Comparison of ENCODE assay signal across 17 cellular contexts in the genomic region with DNA sequence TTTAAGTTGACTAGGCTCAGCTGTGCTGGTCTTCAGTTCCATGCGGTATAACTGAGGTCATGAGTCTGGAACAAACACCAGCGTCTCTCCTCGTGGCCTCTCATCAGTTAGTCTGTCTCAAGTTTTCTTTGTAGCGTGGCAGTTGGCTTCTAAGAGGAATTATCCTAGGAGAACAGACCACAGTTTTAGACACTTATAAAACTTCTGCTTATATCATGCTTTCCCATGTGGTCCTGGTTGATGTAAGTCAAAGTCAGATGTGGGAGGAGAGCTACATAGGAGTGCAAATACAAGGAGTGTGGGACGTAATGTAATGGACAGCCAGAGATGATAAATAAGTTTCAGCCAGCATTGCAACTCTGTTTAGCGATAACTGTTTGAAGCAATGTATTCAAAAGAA. TPM values are rescaled to one million over a fixed set of nuclear protein-coding genes. Genes with fewer than 3 reads are reported as not detected.
DNase-seq lines count a peak whose midpoint lies in the region; ATAC-seq, FAIRE-seq and TF ChIP-seq lines count a peak whose summit lies in the region.
"Had no signal": no experiment of that assay in that cellular context is flagged by ENCODE, and none has a peak within 500 bp of the region (broad histone marks: within the 10 kb centered on the region; RNA-seq: fewer than 3 reads in every experiment).

No MANE protein-coding gene starts in this region.

- no TSS peak for BruUV-seq in K562 (replicated peaks; lab: Mats Ljungman, UMichigan)

- H2AFZ ChIP-seq in K562 (ENCODE audit: low read depth, low read length): peak overlapping the region; percentile 70
- H2AFZ ChIP-seq in MM.1S (ENCODE audit: low read length): no peak overlapping the region
- H2AFZ ChIP-seq: GM23338 had no signal

- FAIRE-seq in K562 (lab: Jason Lieb, UNC): no peak
- FAIRE-seq: GM12891 had no signal

- TF ChIP-seq EP300 in K562 (IDR thresholded peaks at IDR 0.05; ENCODE audit: low read length): no peak; the same call in 1 of the 2 replicates

- H3K36me3 ChIP-seq in right atrium auricular region (no peaks in the 10 kb centered on the region), K562 (ENCODE audit: control insufficient read depth, insufficient read depth, low read length) (peaks cover 26% of the 10 kb centered on the region; the same call in 2 of the 3 replicates), MM.1S (replicated peaks; ENCODE audit: insufficient read depth, low read length) (no peaks in the 10 kb centered on the region; the same call in 1 of the 2 replicates)

- DNase-seq in right atrium auricular region (ENCODE audit: low spot score) (no peak), Right ventricle myocardium superior (no peak), K562 (ENCODE audit: extremely low read depth in 1 of 4, low spot score in 3 of 4) (peak in 3 of 4 experiments; percentile 4 to 59 (median 19)), MM.1S (no peak)
- DNase-seq in activated naive CD4-positive, alpha-beta T cell treated with anti-CD3 and anti-CD28 coated beads, Interleukin-2, amount 10 ng/mL, durations not matched to agents 7 days and 5 days: no peak
- DNase-seq in effector CD4-positive, alpha-beta T cell: no peak
- no peak for DNase-seq in activated naive CD4-positive, alpha-beta T cell (lab: John Stamatoyannopoulos, UW)
- DNase-seq: 8988T; CD4-positive, alpha-beta memory T cell; HCEC 1CT; HFFc6 had no signal

- peaks cover 0 to 33% of the 10 kb centered on the region in 2 donors for H3K4me1 ChIP-seq in right atrium auricular region
- H3K4me1 ChIP-seq in K562 (replicated peaks in 1 of 2; ENCODE audit: control insufficient read depth in 2 of 2, insufficient read depth in 2 of 2, low read length in 2 of 2): peaks cover 0 to 25% of the 10 kb centered on the region in 2 experiments; a peak in 3 of 5 replicates
- no peaks in the 10 kb centered on the region for H3K4me1 ChIP-seq in MM.1S (ENCODE audit: low read length)

- H3K27ac ChIP-seq in right atrium auricular region: peak overlapping the region; percentile 29 to 44
- H3K27ac ChIP-seq in K562 (ENCODE audit: extremely low read depth, low read depth, low read length): peak overlapping the region; percentile 68
- no peak overlapping the region for H3K27ac ChIP-seq in MM.1S (ENCODE audit: low read length)
- H3K27ac ChIP-seq: BLaER1, HL-60 had no signal

- peak overlapping the region; percentile 48 for H3K4me2 ChIP-seq in K562 (ENCODE audit: insufficient read depth, low read length)
- no peak overlapping the region for H3K4me2 ChIP-seq in MM.1S (ENCODE audit: low read depth, low read length)
- H3K4me2 ChIP-seq: BLaER1, GM23338 had no signal

- no peaks in the 10 kb centered on the region for H4K20me1 ChIP-seq in K562 (replicated peaks; ENCODE audit: control insufficient read depth, insufficient read depth, low read length)
- H4K20me1 ChIP-seq in MM.1S (ENCODE audit: insufficient read depth, low read length): no peaks in the 10 kb centered on the region; the same call in 1 of the 2 replicates
- H4K20me1 ChIP-seq: BLaER1 had no signal

- TF ChIP-seq POLR2A in K562 (conservative IDR thresholded peaks at IDR 0.05): no peak

- CTCF ChIA-PET in K562 (lab: Yijun Ruan, JAX; ENCODE audit: low intra/inter-chr PET ratio): no interaction called here
- CTCF ChIA-PET in activated naive CD4-positive, alpha-beta T cell treated with anti-CD3 and anti-CD28 coated beads, Interleukin-2, amount 10 ng/mL, durations not matched to agents 7 days and 5 days (lab: Charles Lee): no interaction called here

- peaks cover 20% of the 10 kb centered on the region for H3K4me1 Mint-ChIP-seq in nephron
- no peaks in the 10 kb centered on the region for H3K4me1 Mint-ChIP-seq in activated naive CD4-positive, alpha-beta T cell treated with anti-CD3 and anti-CD28 coated beads, Interleukin-2, amount 10 ng/mL, durations not matched to agents 7 days and 5 days
- H3K4me1 Mint-ChIP-seq: CD4-positive, alpha-beta memory T cell had no signal

- H3K4me3 Mint-ChIP-seq in nephron: no peak overlapping the region
- no peak overlapping the region for H3K4me3 Mint-ChIP-seq in activated naive CD4-positive, alpha-beta T cell treated with anti-CD3 and anti-CD28 coated beads, Interleukin-2, amount 10 ng/mL, durations not matched to agents 7 days and 5 days
- H3K4me3 Mint-ChIP-seq: CD14-positive monocyte; CD4-positive, alpha-beta memory T cell; GM23338; HFFc6 had no signal

- H3K27ac Mint-ChIP-seq in nephron: peak overlapping the region; percentile 8 to 16 (median 9)
- no peak overlapping the region for H3K27ac Mint-ChIP-seq in activated naive CD4-positive, alpha-beta T cell treated with anti-CD3 and anti-CD28 coated beads, Interleukin-2, amount 10 ng/mL, durations not matched to agents 7 days and 5 days
- H3K27ac Mint-ChIP-seq: CD14-positive monocyte; CD4-positive, alpha-beta memory T cell; GM23338; HFFc6 had no signal

- H3K4me3 ChIP-seq in right atrium auricular region: no peak overlapping the region
- H3K4me3 ChIP-seq in K562: no peak overlapping the region
- H3K4me3 ChIP-seq in MM.1S (ENCODE audit: low read length): no peak overlapping the region
- H3K4me3 ChIP-seq: BLaER1, GM23338 had no signal

- POLR2A ChIA-PET in K562 (lab: Yijun Ruan, JAX): interaction anchor here (0.7 kb wide), 1 partner anchor 47 kb away, joined by 3 read pairs; no protein-coding TSS in a partner anchor

- no peaks in the 10 kb centered on the region for H3F3A ChIP-seq in MM.1S (ENCODE audit: insufficient read depth, low read length)

- ATAC-seq in Right ventricle myocardium superior (ENCODE audit: poor library complexity) (no peak), K562 (peak; percentile 86)
- ATAC-seq: GM23338 had no signal

- H3K27me3 ChIP-seq in right atrium auricular region: no peaks in the 10 kb centered on the region
- H3K27me3 ChIP-seq in K562 (ENCODE audit: control insufficient read depth in 2 of 2, insufficient read depth in 2 of 2, low read length in 2 of 2): no peaks in the 10 kb centered on the region
- no peaks in the 10 kb centered on the region for H3K27me3 ChIP-seq in MM.1S (replicated peaks; ENCODE audit: insufficient read depth, low read length)
- H3K27me3 ChIP-seq: BLaER1 had no signal

- H3K9me2 ChIP-seq in MM.1S (replicated peaks; ENCODE audit: insufficient read depth, low read length): no peaks in the 10 kb centered on the region

- H3K36me3 Mint-ChIP-seq in nephron (ENCODE audit: low read depth): peaks cover 55% of the 10 kb centered on the region
- H3K36me3 Mint-ChIP-seq in activated naive CD4-positive, alpha-beta T cell treated with anti-CD3 and anti-CD28 coated beads, Interleukin-2, amount 10 ng/mL, durations not matched to agents 7 days and 5 days: no peaks in the 10 kb centered on the region
- H3K36me3 Mint-ChIP-seq: CD14-positive monocyte had no signal

- 13% methylated on average over 6 of the region's 6 CpGs for WGBS in K562 (ENCODE audit: insufficient coverage, low coverage, missing lambda C conversion rate)

- TF ChIP-seq CTCF in right atrium auricular region (IDR thresholded peaks at IDR 0.05) (no peak), K562 (IDR thresholded peaks at IDR 0.05 in 2 of 3, conservative IDR thresholded peaks at IDR 0.05 in 1 of 3; ENCODE audit: insufficient read depth in 2 of 3, low read depth in 1 of 3, low read length in 3 of 3) (no peak), nephron (IDR thresholded peaks at IDR 0.05; ENCODE audit: unreplicated experiment in 3 of 3) (no peak), MM.1S (IDR thresholded peaks at IDR 0.05; ENCODE audit: low read length) (no peak)

- H3K9ac ChIP-seq in K562 (ENCODE audit: insufficient read depth in 1 of 2, low read depth in 2 of 2, low read length in 2 of 2) (peak overlapping the region in 1 of 2 experiments; percentile 49; a peak in 1 of 4 replicates), MM.1S (ENCODE audit: low read length) (no peak overlapping the region)
- H3K9ac ChIP-seq: BLaER1 had no signal

- no peaks in the 10 kb centered on the region for H3K9me3 Mint-ChIP-seq in nephron
- H3K9me3 Mint-ChIP-seq in activated naive CD4-positive, alpha-beta T cell treated with anti-CD3 and anti-CD28 coated beads, Interleukin-2, amount 10 ng/mL, durations not matched to agents 7 days and 5 days: no peaks in the 10 kb centered on the region
- H3K9me3 Mint-ChIP-seq: CD4-positive, alpha-beta memory T cell; GM23338; HFFc6 had no signal

- intact Hi-C loops in Right ventricle myocardium superior (cut with DNase I): no loop called here
- intact Hi-C loops in K562 (cut with micrococcal nuclease): no loop called here

- in situ Hi-C loops in K562 (cut with MboI): no loop called here

- H3K9me1 ChIP-seq in K562 (ENCODE audit: control insufficient read depth, insufficient read depth, low read length): no peaks in the 10 kb centered on the region

- peaks cover 62% of the 10 kb centered on the region for H3K79me2 ChIP-seq in K562 (ENCODE audit: control insufficient read depth, insufficient read depth, low read length)
- no peaks in the 10 kb centered on the region for H3K79me2 ChIP-seq in MM.1S (ENCODE audit: low read length)

- H3K27me3 Mint-ChIP-seq in nephron (ENCODE audit: low read depth): no peaks in the 10 kb centered on the region
- H3K27me3 Mint-ChIP-seq in activated naive CD4-positive, alpha-beta T cell treated with anti-CD3 and anti-CD28 coated beads, Interleukin-2, amount 10 ng/mL, durations not matched to agents 7 days and 5 days: no peaks in the 10 kb centered on the region
- H3K27me3 Mint-ChIP-seq: CD4-positive, alpha-beta memory T cell had no signal

- H3K9me3 ChIP-seq in right atrium auricular region (no peaks in the 10 kb centered on the region), K562 (replicated peaks; ENCODE audit: control insufficient read depth, insufficient read depth, low read depth, low read length) (no peaks in the 10 kb centered on the region), MM.1S (replicated peaks; ENCODE audit: insufficient read depth, low read length) (no peaks in the 10 kb centered on the region)
- H3K9me3 ChIP-seq: BLaER1 had no signal

- no peak for TF ChIP-seq RAD21 in K562 (CRISPR knock-in tag; conservative IDR thresholded peaks at IDR 0.05 in 1 of 2, IDR thresholded peaks at IDR 0.05 in 1 of 2)

RNA-seq across cellular contexts. Expression of a gene that starts 14.8 kb away (rescaled TPM):
- total RNA-seq in right atrium auricular region (10 to 100 TPM; 53.2 to 59.4 TPM), Right ventricle myocardium superior (55.5 TPM), K562 (2014; rRNA removed) (16.6 and 18.0 TPM in 2 replicates), K562 (2014; rRNA removed; fragmentation: Illumina TruSeq; extraction: Trizol) (26.2 and 30.7 TPM in 2 replicates), K562 (2015; rRNA removed; fragmentation: Illumina TruSeq; extraction: Trizol) (24.8 and 25.7 TPM in 2 replicates), K562 (2021) (16.4 and 18.6 TPM in 2 replicates)
- 25.1 and 105 TPM in 2 replicates for total RNA-seq in K562 (2011; cell fraction: chromatin; rRNA removed; ENCODE audit: low replicate concordance)
- total RNA-seq in K562 (2011; cell fraction: nucleolus; rRNA removed): 15.2 and 21.3 TPM in 2 replicates
- 38.1 and 79.3 TPM in 2 replicates for total RNA-seq in K562 (2011; cell fraction: nucleoplasm; rRNA removed)
- polyA plus RNA-seq in K562 (2011; rRNA removed) (11.2 and 12.4 TPM in 2 replicates), K562 (2014; fragmentation: Illumina TruSeq; extraction: Trizol) (18.5 and 21.2 TPM in 2 replicates), K562 (2014; fragmentation: Nextera tagmentation; extraction: Ambion mirVana) (1 to 10 TPM; 7.2 to 7.3 TPM), K562 (2014; rRNA removed) (10.6 and 17.4 TPM in 2 replicates)
- 2.5 and 5.6 TPM in 2 replicates for polyA plus RNA-seq in K562 (2011; cell fraction: cytosol; rRNA removed)
- polyA plus RNA-seq in K562 (2011; cell fraction: nucleus; rRNA removed): 10.3 and 11.5 TPM in 2 replicates
- polyA plus RNA-seq in K562 (2012): 10.1 and 14.7 TPM in 2 replicates
- 20.5 and 34.9 TPM in 2 replicates for polyA minus RNA-seq in K562 (2011; rRNA and poly(A)+ RNA removed)
- 6.1 and 9.3 TPM in 2 replicates for polyA minus RNA-seq in K562 (2011; cell fraction: cytosol; rRNA and poly(A)+ RNA removed)
- 19.9 and 34.1 TPM in 2 replicates for polyA minus RNA-seq in K562 (2011; cell fraction: nucleus; rRNA and poly(A)+ RNA removed)

Comparison
In these comparisons a context has a peak if more than half of its experiments do, and no peak if none do; other contexts are left out.
1. DNase-seq: peak in K562 (3 of 4); none in right atrium auricular region (single experiment), Right ventricle myocardium superior (single experiment), activated naive CD4-positive, alpha-beta T cell treated with anti-CD3 and anti-CD28 coated beads, Interleukin-2, amount 10 ng/mL, durations not matched to agents 7 days and 5 days (single experiment), MM.1S (single experiment), effector CD4-positive, alpha-beta T cell (single experiment) and activated naive CD4-positive, alpha-beta T cell (0 of 4).